8 cellular contexts compared by ENCODE assay signal in genomic region chr14:63543000-63543825, GRCh38. TPM values are rescaled to one million over a fixed set of nuclear protein-coding genes. Genes with fewer than 3 reads are reported as not detected.
DNase-seq lines count a peak whose midpoint lies in the region; ATAC-seq and TF ChIP-seq lines count a peak whose summit lies in the region.

PPP2R5E (minus strand) TSS chr14:63543377; CDS start chr14:63539685, 3,692 bp downstream.

- H3K36me3 ChIP-seq in ACC112 (ENCODE audit: insufficient read depth, low read length) (peaks cover 12% of the 10 kb centered on the region; the same call in 1 of the 2 replicates), mammary epithelial cell (ENCODE audit: insufficient read depth, low read length) (peaks cover 8% of the 10 kb centered on the region), skeletal muscle tissue (ENCODE audit: control insufficient read depth in 3 of 3, insufficient read depth in 3 of 3, low read length in 3 of 3) (peaks cover 2 to 10% (median 9%) of the 10 kb centered on the region in 3 donors)

- H3K27me3 ChIP-seq in ACC112 (ENCODE audit: insufficient read depth, low read length) (no peaks in the 10 kb centered on the region), mammary epithelial cell (ENCODE audit: insufficient read depth, low read length) (no peaks in the 10 kb centered on the region), skeletal muscle tissue (ENCODE audit: control insufficient read depth in 3 of 3, insufficient read depth in 3 of 3, low read length in 3 of 3) (no peaks in the 10 kb centered on the region)

- no CpG with 5 or more reads among the region's 78 CpGs for WGBS in mammary epithelial cell (ENCODE audit: low coverage, missing lambda C conversion rate)

- H3K4me3 ChIP-seq in ACC112 (ENCODE audit: low read depth, low read length) (peak within 1 kb of the TSS; percentile 89), mammary epithelial cell (replicated peaks in 1 of 3; ENCODE audit: insufficient read depth in 1 of 3, low read depth in 2 of 3, low read length in 3 of 3) (peak within 1 kb of the TSS; percentile 86 to 99 (median 89)), iPS-18c (ENCODE audit: insufficient read depth, low read depth, low read length) (peak within 1 kb of the TSS; percentile 96), skeletal muscle tissue (ENCODE audit: low read length in 3 of 3) (peak within 1 kb of the TSS; percentile 91 to 95 (median 92))

- intact Hi-C loops in mammary epithelial cell (cut with micrococcal nuclease), result loop anchor here (1.0 to 10.0 kb wide), 5 partner anchors 90 to 608 kb away; partner anchors contain the start of gene WDR89

- H3K4me1 ChIP-seq in ACC112 (ENCODE audit: control insufficient read depth, insufficient read depth, low read length, unreplicated experiment) (peaks cover 15% of the 10 kb centered on the region), mammary epithelial cell (ENCODE audit: insufficient read depth, low read length) (peaks cover 4% of the 10 kb centered on the region), skeletal muscle tissue (ENCODE audit: control insufficient read depth in 3 of 3, insufficient read depth in 3 of 3, low read length in 3 of 3) (peaks cover 10 to 22% (median 16%) of the 10 kb centered on the region in 3 donors)

- H3K79me2 ChIP-seq in ACC112 (ENCODE audit: control insufficient read depth, insufficient read depth, low read length, unreplicated experiment) (peaks cover 37% of the 10 kb centered on the region), mammary epithelial cell (ENCODE audit: insufficient read depth, low read length) (peaks cover 50% of the 10 kb centered on the region)

- H3K9ac ChIP-seq in mammary epithelial cell (ENCODE audit: insufficient read depth, low read length) (peak within 1 kb of the TSS; percentile 72), skeletal muscle tissue (ENCODE audit: low read depth in 1 of 3, low read length in 3 of 3) (peak within 1 kb of the TSS; percentile 94 to 97 (median 97))

- CTCF ChIA-PET in mammary epithelial cell (lab: Charles Lee; ENCODE audit: low non-redundant PET), result interaction anchor here (1.6 kb wide), 1 partner anchor 154 kb away, joined by 6 read pairs; no protein-coding TSS in a partner anchor

- dilution Hi-C loops in mammary epithelial cell (cut with HindIII; ENCODE audit: low sequenced_read_pairs), result no loop called here

- H2AFZ ChIP-seq in ACC112 (ENCODE audit: low read length, unreplicated experiment) (peak within 1 kb of the TSS; percentile 93), mammary epithelial cell (ENCODE audit: low read depth, low read length) (peak within 1 kb of the TSS; percentile 93)

- H3K9me3 ChIP-seq in mammary epithelial cell (replicated peaks; ENCODE audit: insufficient read depth, low read length) (no peaks in the 10 kb centered on the region), iPS-18c (ENCODE audit: control insufficient read depth, insufficient read depth, low read length) (no peaks in the 10 kb centered on the region), skeletal muscle tissue (ENCODE audit: control insufficient read depth in 3 of 3, low read length in 3 of 3) (no peaks in the 10 kb centered on the region)

- H3K27ac ChIP-seq in ACC112 (ENCODE audit: low read depth, low read length) (peak within 1 kb of the TSS; percentile 29; the same call in 1 of the 2 replicates), VCaP (peak within 1 kb of the TSS; percentile 91), mammary epithelial cell (ENCODE audit: insufficient read depth, low read depth, low read length) (peak within 1 kb of the TSS; percentile 52), skeletal muscle tissue (ENCODE audit: low read depth, low read length) (peak within 1 kb of the TSS; percentile 86)

- H4K20me1 ChIP-seq in mammary epithelial cell (ENCODE audit: insufficient read depth, low read length), result no peaks in the 10 kb centered on the region

- TSS peak; percentile 27 for BruUV-seq in mammary epithelial cell (replicated peaks; lab: Mats Ljungman, UMichigan)

- no peak for TF ChIP-seq CTCF in VCaP (conservative IDR thresholded peaks at IDR 0.05)
- TF ChIP-seq CTCF in mammary epithelial cell (conservative IDR thresholded peaks at IDR 0.05 in 1 of 2, IDR thresholded peaks at IDR 0.05 in 1 of 2; ENCODE audit: extremely low read depth in 1 of 2, insufficient read depth in 1 of 2, low read depth in 1 of 2, low read length in 2 of 2), result no peak

- DNase-seq in NCI-H2196 treated with DMSO at 0.1 percent for 48 hours (lab: John Stamatoyannopoulos, UW; ENCODE audit: unreplicated experiment) (peak; percentile 97), mammary epithelial cell (peak; percentile 99)

- H3K4me2 ChIP-seq in mammary epithelial cell (ENCODE audit: insufficient read depth, low read depth, low read length), result peak within 1 kb of the TSS; percentile 92

- in situ Hi-C loops in mammary epithelial cell (cut with MboI; ENCODE audit: low sequenced_read_pairs in 2 of 2), result loop anchor here in 1 of 2 donors (10.0 kb wide), 1 partner anchor 158 kb away; no protein-coding TSS in a partner anchor

- ATAC-seq in GM18870 (IDR thresholded peaks at IDR 0.05; ENCODE audit: unreplicated experiment) (peak; percentile 95), HG03135 (IDR thresholded peaks at IDR 0.05; ENCODE audit: unreplicated experiment) (peak; percentile 97)

RNA-seq across cellular contexts. Expression of gene PPP2R5E, which starts in this region (rescaled TPM):
- 10 to 100 TPM; 27.2 to 50.3 TPM for total RNA-seq in mammary epithelial cell
- polyA plus RNA-seq in mammary epithelial cell, result 18.3 TPM
- polyA minus RNA-seq in mammary epithelial cell, result 50.9 TPM
- total RNA-seq in skeletal muscle tissue, result 11.0 TPM

Comparison
In these comparisons a context has a peak if more than half of its experiments do, and no peak if none do; other contexts are left out.
1. Peak in every context shown above with its lines: DNase-seq, ATAC-seq, H3K4me3 ChIP-seq and H3K27ac ChIP-seq.
2. H3K27ac ChIP-seq: peak in every context shown above with its lines; median percentile 91 in VCaP; 86 in skeletal muscle tissue; 52 in mammary epithelial cell; 29 in ACC112.